Comparison of ENCODE assay signal across 20 cellular contexts in genomic region chr17:73521376-73521775, GRCh38.
"Had no signal": no experiment of that assay in that cellular context is flagged by ENCODE, and none has a peak within 500 bp of the region (broad histone marks: within the 10 kb centered on the region; RNA-seq: fewer than 3 reads in every experiment).

No MANE protein-coding gene starts in this region.

- H3K9me3 ChIP-seq: esophagus squamous epithelium, right atrium auricular region, transverse colon had no signal

- DNase-seq: activated CD4-positive, alpha-beta T cell treated with anti-CD3 and anti-CD28 coated beads, Interleukin-2, amount 50 U/mL, for 48 hours; activated CD4-positive, CD25-positive, alpha-beta regulatory T cell treated with anti-CD3 and anti-CD28 coated beads, Interleukin-2, amount 50 U/mL, for 72 hours; activated CD8-positive, alpha-beta memory T cell treated with anti-CD3 and anti-CD28 coated beads, Interleukin-2, amount 10 ng/mL, durations not matched to agents 7 days and 5 days; activated naive CD4-positive, alpha-beta T cell treated with anti-CD3 and anti-CD28 coated beads for 36 hours; activated naive CD8-positive, alpha-beta T cell treated with anti-CD3 and anti-CD28 coated beads, Interleukin-2, amount 50 U/mL, for 24 hours; activated T-cell treated with anti-CD3 and anti-CD28 coated beads, Interleukin-2, amount 50 U/mL, for 1 hour; aorta; effector CD8-positive, alpha-beta T cell; esophagus squamous epithelium; hippocampal formation; mesenchymal stem cell; natural killer cell; occipital lobe; stimulated activated CD4-positive, alpha-beta T cell treated with anti-CD3 and anti-CD28 coated beads, Interleukin-4, amount 100 ng/mL, for 24 hours; stimulated activated naive CD4-positive, alpha-beta T cell treated with Interleukin-2 at 50 U/mL for 16 hours; transverse colon had no signal

- H3K36me3 Mint-ChIP-seq: activated CD8-positive, alpha-beta memory T cell treated with anti-CD3 and anti-CD28 coated beads, Interleukin-2, amount 10 ng/mL, durations not matched to agents 7 days and 5 days; natural killer cell had no signal

- H3K9me3 Mint-ChIP-seq: activated naive CD4-positive, alpha-beta T cell treated with anti-CD3 and anti-CD28 coated beads for 36 hours; activated naive CD8-positive, alpha-beta T cell treated with anti-CD3 and anti-CD28 coated beads, Interleukin-2, amount 50 U/mL, for 24 hours; activated T-helper 2 cell treated with anti-CD3 and anti-CD28 coated beads, Interferon-gamma antibody, Interleukin-2, Interleukin-4, amounts not matched to agents 10 μg/mL and 5 μg/mL and 100 μg/mL, durations not matched to agents 14 hours and 24 hours and 36 hours; natural killer cell had no signal

- H3K27me3 ChIP-seq: esophagus squamous epithelium, right atrium auricular region, transverse colon had no signal

- H3K4me1 Mint-ChIP-seq: activated CD8-positive, alpha-beta memory T cell treated with anti-CD3 and anti-CD28 coated beads, Interleukin-2, amount 10 ng/mL, durations not matched to agents 7 days and 5 days; activated naive CD8-positive, alpha-beta T cell treated with anti-CD3 and anti-CD28 coated beads, Interleukin-2, amount 50 U/mL, for 24 hours; natural killer cell had no signal

- H3K4me3 Mint-ChIP-seq: activated CD8-positive, alpha-beta memory T cell treated with anti-CD3 and anti-CD28 coated beads, Interleukin-2, amount 10 ng/mL, durations not matched to agents 7 days and 5 days; activated naive CD4-positive, alpha-beta T cell treated with anti-CD3 and anti-CD28 coated beads for 36 hours; activated naive CD8-positive, alpha-beta T cell treated with anti-CD3 and anti-CD28 coated beads, Interleukin-2, amount 50 U/mL, for 24 hours; natural killer cell had no signal

- H3K27ac ChIP-seq: esophagus squamous epithelium, right atrium auricular region, skin epidermis, transverse colon had no signal

- H3K27me3 Mint-ChIP-seq: activated CD8-positive, alpha-beta memory T cell treated with anti-CD3 and anti-CD28 coated beads, Interleukin-2, amount 10 ng/mL, durations not matched to agents 7 days and 5 days; activated naive CD8-positive, alpha-beta T cell treated with anti-CD3 and anti-CD28 coated beads, Interleukin-2, amount 50 U/mL, for 24 hours had no signal

- H3K27ac Mint-ChIP-seq: activated CD8-positive, alpha-beta memory T cell treated with anti-CD3 and anti-CD28 coated beads, Interleukin-2, amount 10 ng/mL, durations not matched to agents 7 days and 5 days; activated naive CD4-positive, alpha-beta T cell treated with anti-CD3 and anti-CD28 coated beads for 36 hours; activated naive CD8-positive, alpha-beta T cell treated with anti-CD3 and anti-CD28 coated beads, Interleukin-2, amount 50 U/mL, for 24 hours; activated T-helper 2 cell treated with anti-CD3 and anti-CD28 coated beads, Interferon-gamma antibody, Interleukin-2, Interleukin-4, amounts not matched to agents 10 μg/mL and 5 μg/mL and 100 μg/mL, durations not matched to agents 14 hours and 24 hours and 36 hours; natural killer cell; progenitor cell of endocrine pancreas had no signal

- H3K4me1 ChIP-seq: esophagus squamous epithelium, right atrium auricular region, transverse colon had no signal
